39 cellular contexts compared by ENCODE assay signal in the genomic region with DNA sequence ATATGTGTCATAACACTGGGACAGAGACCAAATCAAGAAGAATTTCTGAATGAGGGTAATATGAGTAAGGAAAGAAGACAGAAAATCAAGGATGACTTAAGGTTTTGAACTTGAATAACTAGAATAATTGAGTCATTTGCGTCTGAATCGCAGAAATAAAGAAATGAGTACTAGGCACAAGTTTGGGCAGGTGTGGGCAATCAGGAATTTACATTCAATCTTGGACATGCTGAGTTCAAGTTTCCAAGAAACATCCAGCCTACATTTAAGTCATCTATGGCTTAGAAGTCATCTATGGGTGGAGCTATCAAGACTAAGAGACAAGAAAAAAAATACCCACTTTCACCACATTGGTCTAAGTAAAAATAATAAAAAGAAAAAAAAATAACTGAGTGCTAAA.
"Had no signal": no experiment of that assay in that cellular context is flagged by ENCODE, and none has a peak within 500 bp of the region (broad histone marks: within the 10 kb centered on the region; RNA-seq: fewer than 3 reads in every experiment).

No MANE protein-coding gene starts in this region.

- ATAC-seq: activated CD8-positive, alpha-beta memory T cell treated with anti-CD3 and anti-CD28 coated beads, Interleukin-2, amount 10 ng/mL, durations not matched to agents 7 days and 5 days; activated T-cell treated with anti-CD3 and anti-CD28 coated beads, Interleukin-2, amount 50 U/mL, for 72 hours; activated T-helper 17 cell treated with anti-CD3 and anti-CD28 coated beads, Interleukin-2, amount 50 U/mL, for 72 hours; PC-3 had no signal

- H3K27ac Mint-ChIP-seq: activated B cell treated with CpG ODN at 0.5 μM for 24 hours; activated CD4-positive, alpha-beta memory T cell treated with anti-CD3 and anti-CD28 coated beads, Interleukin-2, amount 10 ng/mL, durations not matched to agents 7 days and 5 days; activated CD8-positive, alpha-beta memory T cell treated with anti-CD3 and anti-CD28 coated beads, Interleukin-2, amount 10 ng/mL, durations not matched to agents 7 days and 5 days; activated naive CD8-positive, alpha-beta T cell treated with anti-CD3 and anti-CD28 coated beads for 36 hours; activated T-cell treated with anti-CD3 and anti-CD28 coated beads, Interleukin-2, amount 50 U/mL, for 72 hours; activated T-helper 17 cell treated with anti-CD3 and anti-CD28 coated beads, Interleukin-2, amount 50 U/mL, for 72 hours had no signal

- H3K27ac ChIP-seq: Peyer's patch, VCaP had no signal

- H3K27me3 ChIP-seq: MG63, Peyer's patch had no signal

- H3K9me3 Mint-ChIP-seq: activated B cell treated with CpG ODN at 0.5 μM for 24 hours; activated CD4-positive, alpha-beta memory T cell treated with anti-CD3 and anti-CD28 coated beads, Interleukin-2, amount 10 ng/mL, durations not matched to agents 7 days and 5 days; activated naive CD8-positive, alpha-beta T cell treated with anti-CD3 and anti-CD28 coated beads for 36 hours; activated T-cell treated with anti-CD3 and anti-CD28 coated beads, Interleukin-2, amount 50 U/mL, for 72 hours; activated T-helper 17 cell treated with anti-CD3 and anti-CD28 coated beads, Interleukin-2, amount 50 U/mL, for 72 hours had no signal

- H3K36me3 ChIP-seq: MG63, Peyer's patch had no signal

- DNase-seq: activated B cell treated with CpG ODN at 0.5 μM for 24 hours; activated CD4-positive, alpha-beta memory T cell treated with anti-CD3 and anti-CD28 coated beads, Interleukin-2, amount 10 ng/mL, durations not matched to agents 7 days and 5 days; activated CD4-positive, alpha-beta T cell treated with anti-CD3 and anti-CD28 coated beads for 4 hours; activated CD4-positive, alpha-beta T cell treated with anti-CD3 and anti-CD28 coated beads, Interleukin-2, amount 50 U/mL, for 1 hour; activated CD4-positive, CD25-positive, alpha-beta regulatory T cell treated with anti-CD3 and anti-CD28 coated beads, Interleukin-2, amount 50 U/mL, for 72 hours; activated CD8-positive, alpha-beta memory T cell treated with anti-CD3 and anti-CD28 coated beads for 24 hours; activated CD8-positive, alpha-beta memory T cell treated with anti-CD3 and anti-CD28 coated beads, Interleukin-2, amount 10 ng/mL, durations not matched to agents 7 days and 5 days; activated effector memory CD4-positive, alpha-beta T cell treated with anti-CD3 and anti-CD28 coated beads, Interleukin-2, amount 50 U/mL, for 16 hours; activated naive CD4-positive, alpha-beta T cell; activated naive CD4-positive, alpha-beta T cell treated with anti-CD3 and anti-CD28 coated beads, Interleukin-2, amount 50 U/mL, for 16 hours; activated naive CD8-positive, alpha-beta T cell treated with anti-CD3 and anti-CD28 coated beads for 36 hours; activated T-cell treated with anti-CD3 and anti-CD28 coated beads, Interleukin-2, amount 50 U/mL, for 1 hour; activated T-cell treated with anti-CD3 and anti-CD28 coated beads, Interleukin-2, amount 50 U/mL, for 72 hours; amniotic stem cell; aorta; caudate nucleus; Karpas-422; KBM-7; MG63; MV-4-11; NCI-H1092; NCI-H1436 treated with DMSO at 0.1 percent for 48 hours; NCI-H1694 treated with DMSO at 0.1 percent for 48 hours; NCI-H2029; NCI-H2171; NCI-H510A; NCI-H526; NCI-H748 treated with DMSO at 0.1 percent for 48 hours; NK-92 treated with Interleukin-12 subunit alpha and Interleukin-12 subunit beta, amount 100 ng/mL, for 24 hours; PC-3; Peyer's patch; Right ventricle myocardium superior; RPMI8226; SW 1271; T-helper 1 cell; T-helper 2 cell; T-helper 9 cell had no signal

- H3K4me3 Mint-ChIP-seq: activated B cell treated with CpG ODN at 0.5 μM for 24 hours; activated CD4-positive, alpha-beta memory T cell treated with anti-CD3 and anti-CD28 coated beads, Interleukin-2, amount 10 ng/mL, durations not matched to agents 7 days and 5 days; activated CD8-positive, alpha-beta memory T cell treated with anti-CD3 and anti-CD28 coated beads, Interleukin-2, amount 10 ng/mL, durations not matched to agents 7 days and 5 days; activated naive CD8-positive, alpha-beta T cell treated with anti-CD3 and anti-CD28 coated beads for 36 hours; activated T-cell treated with anti-CD3 and anti-CD28 coated beads, Interleukin-2, amount 50 U/mL, for 72 hours; activated T-helper 17 cell treated with anti-CD3 and anti-CD28 coated beads, Interleukin-2, amount 50 U/mL, for 72 hours had no signal

- H3K4me1 ChIP-seq: Peyer's patch had no signal

- H3K36me3 Mint-ChIP-seq: activated CD8-positive, alpha-beta memory T cell treated with anti-CD3 and anti-CD28 coated beads, Interleukin-2, amount 10 ng/mL, durations not matched to agents 7 days and 5 days; activated naive CD8-positive, alpha-beta T cell treated with anti-CD3 and anti-CD28 coated beads for 36 hours had no signal

- H3K4me3 ChIP-seq: MG63, Peyer's patch had no signal

- H3K4me1 Mint-ChIP-seq: activated B cell treated with CpG ODN at 0.5 μM for 24 hours; activated CD4-positive, alpha-beta memory T cell treated with anti-CD3 and anti-CD28 coated beads, Interleukin-2, amount 10 ng/mL, durations not matched to agents 7 days and 5 days; activated CD8-positive, alpha-beta memory T cell treated with anti-CD3 and anti-CD28 coated beads, Interleukin-2, amount 10 ng/mL, durations not matched to agents 7 days and 5 days; activated naive CD8-positive, alpha-beta T cell treated with anti-CD3 and anti-CD28 coated beads for 36 hours; activated T-helper 17 cell treated with anti-CD3 and anti-CD28 coated beads, Interleukin-2, amount 50 U/mL, for 72 hours had no signal

- H3K9me3 ChIP-seq: MG63, Peyer's patch had no signal

- H3K27me3 Mint-ChIP-seq: activated B cell treated with CpG ODN at 0.5 μM for 24 hours had no signal
